Comparison of ENCODE assay signal across 6 cellular contexts in genomic region chr11:57605031-57605430, GRCh38. TPM values are rescaled to one million over a fixed set of nuclear protein-coding genes. Genes with fewer than 3 reads are reported as not detected.
"Had no signal": no experiment of that assay in that cellular context is flagged by ENCODE, and none has a peak within 500 bp of the region (broad histone marks: within the 10 kb centered on the region; RNA-seq: fewer than 3 reads in every experiment).

No MANE protein-coding gene starts in this region.

RNA-seq across cellular contexts. Expression of gene SERPING1, which starts 7.5 kb away (rescaled TPM):
- total RNA-seq: activated B cell treated with CpG ODN at 0.5 μM for 24 hours; activated CD8-positive, alpha-beta T cell treated with anti-CD3 and anti-CD28 coated beads for 36 hours; activated T-helper 17 cell treated with anti-CD3 and anti-CD28 coated beads, Interleukin-2, amount 50 U/mL, for 72 hours; dermis microvascular lymphatic vessel endothelial cell; endothelial cell of umbilical vein; T-helper 2 cell treated with Interferon-gamma antibody and Interleukin-4, amounts not matched to agents 100 ng/mL and 5 ng/mL, for 36 hours had no signal

RNA-seq across cellular contexts. Expression of gene YPEL4, which starts 44.7 kb away (rescaled TPM):
- total RNA-seq: activated B cell treated with CpG ODN at 0.5 μM for 24 hours had no signal
